Comparison of ENCODE assay signal across 11 cellular contexts in genomic region chr10:109961181-109962001, GRCh38. TPM values are rescaled to one million over a fixed set of nuclear protein-coding genes. Genes with fewer than 3 reads are reported as not detected.
A peak's percentile ranks its signal among the peaks of the same experiment; 100 is the strongest.
DNase-seq lines count a peak whose midpoint lies in the region; ATAC-seq and TF ChIP-seq lines count a peak whose summit lies in the region.
"Had no signal": no experiment of that assay in that cellular context is flagged by ENCODE, and none has a peak within 500 bp of the region (broad histone marks: within the 10 kb centered on the region; RNA-seq: fewer than 3 reads in every experiment).

No MANE protein-coding gene starts in this region.

- peaks cover 3% of the 10 kb centered on the region for H3K27me3 Mint-ChIP-seq in endothelial cell (ENCODE audit: unreplicated experiment)
- H3K27me3 Mint-ChIP-seq: naive B cell had no signal

- DNase-seq in H4 (ENCODE audit: low spot score) (peak; percentile 47), PC-9 (peak; percentile 10 to 65), endothelial cell (ENCODE audit: low spot score) (no peak), GM13976 (ENCODE audit: low spot score) (no peak), NCI-H1092 treated with DMSO at 0.1 percent for 48 hours (lab: John Stamatoyannopoulos, UW) (no peak)
- DNase-seq: DMS79, gastrocnemius medialis, naive B cell had no signal

- BruUV-seq in PC-9 (replicated peaks; lab: Mats Ljungman, UMichigan): no TSS peak

- POLR2A ChIA-PET in PC-9 (lab: Charles Lee; ENCODE audit: unreplicated experiment): no interaction called here

- H3K27me3 ChIP-seq in PC-9 (ENCODE audit: insufficient read depth, low read depth) (no peaks in the 10 kb centered on the region), parathyroid adenoma (ENCODE audit: control insufficient read depth, insufficient read depth, low read length) (no peaks in the 10 kb centered on the region)
- H3K27me3 ChIP-seq: gastrocnemius medialis had no signal

- H3K4me2 ChIP-seq in PC-9 (peak overlapping the region; percentile 13; the same call in 1 of the 2 replicates), parathyroid adenoma (ENCODE audit: low read length) (no peak overlapping the region)

- H3K4me1 ChIP-seq in PC-9 (replicated peaks; ENCODE audit: insufficient read depth) (peaks cover 6% of the 10 kb centered on the region), parathyroid adenoma (peaks cover 6% of the 10 kb centered on the region)
- H3K4me1 ChIP-seq: gastrocnemius medialis had no signal

- no peaks in the 10 kb centered on the region for H3K36me3 Mint-ChIP-seq in endothelial cell (ENCODE audit: low read depth, unreplicated experiment)
- H3K36me3 Mint-ChIP-seq: naive B cell had no signal

- in situ Hi-C loops in GM13976 (cut with MboI; ENCODE audit: low sequenced_read_pairs, unreplicated experiment): no loop called here

- H3K9me3 Mint-ChIP-seq in endothelial cell (ENCODE audit: unreplicated experiment): no peaks in the 10 kb centered on the region
- H3K9me3 Mint-ChIP-seq: naive B cell had no signal

- H3K4me1 Mint-ChIP-seq in endothelial cell (ENCODE audit: unreplicated experiment): peaks cover 31% of the 10 kb centered on the region

- no peaks in the 10 kb centered on the region for H3K36me3 ChIP-seq in PC-9 (ENCODE audit: low read depth)
- H3K36me3 ChIP-seq in parathyroid adenoma (ENCODE audit: control insufficient read depth, insufficient read depth, low read length): no peaks in the 10 kb centered on the region
- H3K36me3 ChIP-seq: gastrocnemius medialis had no signal

- H3K27ac ChIP-seq in PC-9 (peak overlapping the region; percentile 34; the same call in 1 of the 2 replicates), parathyroid adenoma (no peak overlapping the region)
- H3K27ac ChIP-seq: gastrocnemius medialis had no signal

- H3K9me3 ChIP-seq in PC-9 (ENCODE audit: insufficient read depth, low read depth) (no peaks in the 10 kb centered on the region), parathyroid adenoma (ENCODE audit: control insufficient read depth, low read length) (no peaks in the 10 kb centered on the region)
- H3K9me3 ChIP-seq: gastrocnemius medialis had no signal

- H3K79me2 ChIP-seq in PC-9 (ENCODE audit: low read depth) (no peaks in the 10 kb centered on the region), parathyroid adenoma (no peaks in the 10 kb centered on the region)

- CTCF ChIA-PET in PC-9 (lab: Charles Lee): no interaction called here

- no peaks in the 10 kb centered on the region for H3K9me2 ChIP-seq in PC-9 (ENCODE audit: insufficient read depth)

- H3F3A ChIP-seq in PC-9 (ENCODE audit: insufficient read depth, low read depth): no peaks in the 10 kb centered on the region

- TF ChIP-seq CTCF in PC-9 (conservative IDR thresholded peaks at IDR 0.05) (no peak), endothelial cell (IDR thresholded peaks at IDR 0.05; ENCODE audit: unreplicated experiment) (no peak), parathyroid adenoma (IDR thresholded peaks at IDR 0.05) (no peak), GM13976 (IDR thresholded peaks at IDR 0.05; ENCODE audit: borderline replicate concordance, control extremely low read depth, extremely low read depth, insufficient read depth, missing control alignments) (no peak)

- no peak overlapping the region for H3K9ac ChIP-seq in parathyroid adenoma

- no peak for ATAC-seq in activated CD4-positive, CD25-positive, alpha-beta regulatory T cell treated with anti-CD3 and anti-CD28 coated beads, Interleukin-2, amount 50 U/mL, for 24 hours
- no peak for ATAC-seq in HG03521 (IDR thresholded peaks at IDR 0.05; ENCODE audit: unreplicated experiment)
- ATAC-seq: gastrocnemius medialis had no signal

- intact Hi-C loops in PC-9 (cut with micrococcal nuclease; ENCODE audit: unreplicated experiment): no loop called here

- peak overlapping the region; percentile 96 for H3K27ac Mint-ChIP-seq in endothelial cell (ENCODE audit: unreplicated experiment)

- H4K20me1 ChIP-seq in PC-9 (ENCODE audit: insufficient read depth): no peaks in the 10 kb centered on the region

- H3K4me3 ChIP-seq in PC-9 (no peak overlapping the region), parathyroid adenoma (ENCODE audit: low read depth, low read length) (no peak overlapping the region)
- H3K4me3 ChIP-seq: gastrocnemius medialis had no signal

- H2AFZ ChIP-seq in PC-9: no peak overlapping the region
- H2AFZ ChIP-seq in parathyroid adenoma: peak overlapping the region; percentile 71

- no peak overlapping the region for H3K4me3 Mint-ChIP-seq in endothelial cell (ENCODE audit: unreplicated experiment)
- H3K4me3 Mint-ChIP-seq: naive B cell had no signal

RNA-seq across cellular contexts. Expression of gene XPNPEP1, which starts 38.1 kb away (rescaled TPM):
- 90.9 and 123 TPM in 2 replicates for total RNA-seq in H4 (2014; rRNA removed; shearing (Covaris generic))
- total RNA-seq in PC-9 (2021): 24.6 and 29.8 TPM in 2 replicates
- total RNA-seq in endothelial cell (ENCODE audit: unreplicated experiment): 202 TPM

RNA-seq across cellular contexts. Expression of gene ADD3, which starts 46.4 kb away (rescaled TPM):
- total RNA-seq in H4 (2014; rRNA removed; shearing (Covaris generic)): 457 and 546 TPM in 2 replicates
- total RNA-seq in PC-9 (2021) (61.7 and 77.7 TPM in 2 replicates), endothelial cell (ENCODE audit: unreplicated experiment) (125 TPM)

Comparison
In these comparisons a context has a peak if more than half of its experiments do, and no peak if none do; other contexts are left out.
1. DNase-seq: peak in H4 (single experiment) and PC-9 (2 of 2); none in endothelial cell (single experiment), GM13976 (single experiment) and NCI-H1092 treated with DMSO at 0.1 percent for 48 hours (single experiment).